In the genomic region with DNA sequence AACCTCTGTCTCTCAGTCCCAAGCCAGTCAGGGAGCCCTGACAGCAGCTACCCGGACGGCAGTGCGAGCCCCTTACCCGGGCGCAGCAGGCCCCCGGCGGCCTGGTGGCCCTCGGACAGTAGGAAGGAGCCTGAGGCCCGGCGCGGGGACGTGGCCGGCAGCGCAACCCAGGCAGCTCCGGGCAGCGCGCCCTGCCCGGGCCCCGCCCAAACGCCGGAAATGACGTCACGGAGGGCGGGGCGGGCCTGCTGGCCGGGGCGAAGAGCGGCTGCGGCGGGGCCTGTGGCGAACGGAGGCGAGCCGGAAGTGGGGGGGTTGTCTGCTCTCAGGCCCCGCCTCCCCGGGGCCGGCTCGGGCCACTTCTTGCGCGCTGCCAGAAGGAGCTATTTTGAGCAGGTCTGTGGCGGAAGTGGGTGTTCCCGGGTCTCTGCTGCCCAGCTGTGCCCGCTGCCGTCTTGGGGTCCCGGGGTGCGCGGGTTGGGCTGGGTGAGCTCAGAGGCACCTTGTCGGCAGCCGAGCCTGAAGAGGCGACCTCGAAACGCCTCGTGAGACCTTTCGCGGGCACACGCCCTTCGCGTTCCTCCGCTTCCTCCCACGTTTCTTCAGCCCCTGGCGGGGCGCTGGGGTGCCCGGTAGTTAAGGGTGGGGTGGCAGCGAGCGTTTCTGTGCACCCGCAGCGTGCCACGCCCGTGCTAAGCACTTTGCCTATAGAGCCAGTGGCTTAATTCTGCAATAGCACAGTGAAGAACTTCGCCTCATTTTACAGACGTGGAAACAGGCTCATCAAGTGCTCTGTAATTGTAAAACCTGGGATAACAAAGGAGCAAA, we compare ENCODE assay signal across 8 cellular contexts. TPM values are rescaled to one million over a fixed set of nuclear protein-coding genes. Genes with fewer than 3 reads are reported as not detected.
DNase-seq lines count a peak whose midpoint lies in the region; ATAC-seq, FAIRE-seq and TF ChIP-seq lines count a peak whose summit lies in the region.

A gene (minus strand): TSS at position 193 of the 828 bp plus-strand sequence. CDS start 8,206 bp downstream, outside the sequence.

- no peak for TF ChIP-seq CTCF in right atrium auricular region (IDR thresholded peaks at IDR 0.05)

- peak; percentile 78 for ATAC-seq in GM18502 (IDR thresholded peaks at IDR 0.05; ENCODE audit: poor library complexity, unreplicated experiment)
- peak; percentile 66 for ATAC-seq in HG02943 (IDR thresholded peaks at IDR 0.05; ENCODE audit: low read depth, unreplicated experiment)

- H3K4me3 ChIP-seq in right atrium auricular region = peak within 1 kb of the TSS; percentile 67 to 88

- no peaks in the 10 kb centered on the region for H3K27me3 ChIP-seq in right atrium auricular region

- no peak for FAIRE-seq in urothelium cell line (lab: Jason Lieb, UNC)

- H3K36me3 ChIP-seq in right atrium auricular region = peaks cover 12% of the 10 kb centered on the region

- DNase-seq in NCI-H187 treated with DMSO at 0.1 percent for 48 hours (lab: John Stamatoyannopoulos, UW) = peak; percentile 64
- DNase-seq in T-helper 2 cell = peak; percentile 87 to 95 (median 90)
- DNase-seq in right atrium auricular region (ENCODE audit: low spot score) = peak; percentile 94
- DNase-seq in pulmonary artery endothelial cell (ENCODE audit: low read depth, low spot score) = peak; percentile 69
- peak; percentile 98 for DNase-seq in urothelium cell line (ENCODE audit: low spot score)

- H3K9me3 ChIP-seq in right atrium auricular region = no peaks in the 10 kb centered on the region

- H3K27ac ChIP-seq in angular gyrus (ENCODE audit: low read depth, low read length) = peak within 1 kb of the TSS; percentile 90
- H3K27ac ChIP-seq in right atrium auricular region = peak within 1 kb of the TSS; percentile 95 to 97

- H3K4me1 ChIP-seq in right atrium auricular region = peaks cover 0 to 31% of the 10 kb centered on the region in 2 donors

RNA-seq across cellular contexts. Expression of the gene that starts here (rescaled TPM):
- total RNA-seq in right atrium auricular region = 10 to 100 TPM; 20.4 to 21.3 TPM
- 9.7 and 11.6 TPM in 2 replicates for total RNA-seq in pulmonary artery endothelial cell

Comparison
In these comparisons a context has a peak if more than half of its experiments do, and no peak if none do; other contexts are left out.
1. Peak in every context shown above with its lines: DNase-seq, ATAC-seq, H3K4me3 ChIP-seq and H3K27ac ChIP-seq.